In genomic region chr10:46069771-46070463, GRCh38 we compare ENCODE assay signal across 28 cellular contexts. TPM values are rescaled to one million over a fixed set of nuclear protein-coding genes. Genes with fewer than 3 reads are reported as not detected.
"Had no signal": no experiment of that assay in that cellular context is flagged by ENCODE, and none has a peak within 500 bp of the region (broad histone marks: within the 10 kb centered on the region; RNA-seq: fewer than 3 reads in every experiment).

No MANE protein-coding gene starts in this region.

- FAIRE-seq: colon, keratinocyte had no signal

- ATAC-seq: left lobe of liver had no signal

- H3K9me3 ChIP-seq: tibial artery, uterus had no signal

- H3K4me3 ChIP-seq: dorsolateral prefrontal cortex, lung, tibial artery, uterus had no signal

- H3K36me3 ChIP-seq: tibial artery, uterus had no signal

- DNase-seq: activated B cell treated with CpG ODN at 0.5 μM for 24 hours; activated CD4-positive, alpha-beta memory T cell treated with anti-CD3 and anti-CD28 coated beads for 36 hours; activated CD4-positive, alpha-beta T cell treated with anti-CD3 and anti-CD28 coated beads for 4 hours; activated naive CD4-positive, alpha-beta T cell treated with anti-CD3 and anti-CD28 coated beads for 36 hours; activated T-cell treated with anti-CD3 and anti-CD28 coated beads, Interleukin-2, amount 50 U/mL, for 1 hour; anterior cingulate cortex; caudate nucleus; dorsolateral prefrontal cortex; foreskin melanocyte; glutamatergic neuron; hippocampal formation; nephron progenitor cell; stimulated activated CD4-positive, alpha-beta T cell treated with anti-CD3 and anti-CD28 coated beads, Interleukin-12 subunit alpha, Interleukin-12 subunit beta, amount 100 ng/mL, for 4 hours; stimulated activated CD4-positive, alpha-beta T cell treated with anti-CD3 and anti-CD28 coated beads, Interleukin-1b, Interleukin-23, amount 100 ng/mL, for 48 hours; stimulated activated naive CD4-positive, alpha-beta T cell treated with Interleukin-2 at 50 U/mL for 16 hours; T-helper 9 cell; tibial artery; uterus had no signal

- H3K27me3 ChIP-seq: dorsolateral prefrontal cortex, tibial artery, uterus had no signal

- H3K27ac ChIP-seq: dorsolateral prefrontal cortex, tibial artery, uterus had no signal

- H3K4me1 ChIP-seq: tibial artery, uterus had no signal

RNA-seq across cellular contexts. Expression of gene MSMB, which starts 23.8 kb away (rescaled TPM):
- total RNA-seq: activated B cell treated with CpG ODN at 0.5 μM for 24 hours; activated CD4-positive, alpha-beta memory T cell treated with anti-CD3 and anti-CD28 coated beads for 36 hours; activated naive CD4-positive, alpha-beta T cell treated with anti-CD3 and anti-CD28 coated beads for 36 hours; activated T-helper 2 cell treated with anti-CD3 and anti-CD28 coated beads, Interferon-gamma antibody, Interleukin-2, Interleukin-4, amounts not matched to agents 10 μg/mL and 5 μg/mL and 100 μg/mL, durations not matched to agents 14 hours and 24 hours and 36 hours; dorsolateral prefrontal cortex; epithelial cell of proximal tubule; left lobe of liver; myocyte; omental fat pad; progenitor cell of endocrine pancreas; subcutaneous adipose tissue; uterus had no signal
- polyA plus RNA-seq: keratinocyte had no signal
